1 cellular context compared by ENCODE assay signal in genomic region chr6:6525948-6526347, GRCh38.
A peak's percentile ranks its signal among the peaks of the same experiment; 100 is the strongest.
TF ChIP-seq lines count a peak whose summit lies in the region.

No MANE protein-coding gene starts in this region.

TF ChIP-seq in K562, 482 proteins besides CTCF, POLR2A, EP300 and RAD21 (continued from another document):
- TF ChIP-seq MAFG (tag; conservative IDR thresholded peaks at IDR 0.05) = 0 out of 2 replicates have a peak, but pooled peaks have one; percentile 9
- no peak for TF ChIP-seq ZBTB5 (IDR thresholded peaks at IDR 0.05)
- TF ChIP-seq MAFF (IDR thresholded peaks at IDR 0.05; ENCODE audit: low read length) = 0 out of 2 replicates have a peak, but pooled peaks have one; percentile 7
- peak; percentile 70 for TF ChIP-seq ZNF316 (IDR thresholded peaks at IDR 0.05)
TF ChIP-seq in K562: peak in this region for 3.
